In the genomic region with DNA sequence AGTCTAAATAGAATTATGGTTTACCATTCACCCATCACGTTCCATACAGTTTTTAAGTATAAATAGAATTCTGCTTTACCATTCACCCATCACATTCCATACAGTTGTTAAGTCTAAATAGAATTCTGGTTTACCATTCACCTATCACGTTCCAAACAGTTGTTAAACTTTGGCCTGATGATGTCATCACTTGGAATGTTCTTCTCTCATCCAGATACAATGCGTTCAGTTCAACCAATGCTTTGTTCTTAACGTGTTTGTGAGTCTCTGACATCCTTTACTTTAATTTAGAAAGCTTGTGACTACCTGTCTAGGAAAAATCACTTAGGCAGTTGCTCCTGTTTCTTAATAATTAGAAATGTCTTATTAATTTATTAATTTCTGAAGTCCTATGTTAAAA, we compare ENCODE assay signal across 15 cellular contexts.
DNase-seq lines count a peak whose midpoint lies in the region; ATAC-seq, FAIRE-seq and TF ChIP-seq lines count a peak whose summit lies in the region.
"Had no signal": no experiment of that assay in that cellular context is flagged by ENCODE, and none has a peak within 500 bp of the region (broad histone marks: within the 10 kb centered on the region; RNA-seq: fewer than 3 reads in every experiment).

No MANE protein-coding gene starts in this region.

- no peak for ATAC-seq in PC-3
- ATAC-seq: gastrocnemius medialis had no signal

- DNase-seq in D721Med (ENCODE audit: insufficient read length, low spot score): no peak
- peak; percentile 70 for DNase-seq in PC-3
- peak; percentile 79 for DNase-seq in epithelial cell of esophagus (ENCODE audit: low read depth)
- DNase-seq in GM13976 (ENCODE audit: low spot score): no peak
- DNase-seq in NCI-H1930 (lab: John Stamatoyannopoulos, UW): no peak
- no peak for DNase-seq in cortex of kidney (lab: John Stamatoyannopoulos, UW)
- DNase-seq in activated CD8-positive, alpha-beta memory T cell treated with anti-CD3 and anti-CD28 coated beads, Interleukin-2, amount 50 U/mL, for 48 hours: no peak
- DNase-seq: activated T-cell treated with anti-CD3 and anti-CD28 coated beads, Interleukin-2, amount 50 U/mL, for 48 hours; gastrocnemius medialis; NCI-H2081; NCI-H748 treated with DMSO at 0.1 percent for 48 hours; SHP77 had no signal

- BruUV-seq in PC-3 (replicated peaks; lab: Mats Ljungman, UMichigan): no TSS peak

- no peak for TF ChIP-seq CTCF in D721Med (IDR thresholded peaks at IDR 0.05; ENCODE audit: insufficient read depth, missing control alignments)
- TF ChIP-seq CTCF in PC-3 (conservative IDR thresholded peaks at IDR 0.05; ENCODE audit: low read depth, low read length): no peak
- TF ChIP-seq CTCF in epithelial cell of esophagus (IDR thresholded peaks at IDR 0.05; ENCODE audit: insufficient read depth, low read depth, low read length, missing control alignments): no peak
- TF ChIP-seq CTCF in liver (IDR thresholded peaks at IDR 0.05; ENCODE audit: low read depth, low read length, missing input control): no peak
- TF ChIP-seq CTCF in GM13976 (IDR thresholded peaks at IDR 0.05; ENCODE audit: borderline replicate concordance, control extremely low read depth, extremely low read depth, insufficient read depth, missing control alignments): no peak

- H3F3A ChIP-seq in PC-3 (ENCODE audit: low read length, unreplicated experiment): peaks cover 5% of the 10 kb centered on the region

- H3K4me2 ChIP-seq in PC-3 (ENCODE audit: low read length): no peak overlapping the region

- intact Hi-C loops in PC-3 (cut with micrococcal nuclease): no loop called here

- peak; percentile 16 for FAIRE-seq in D721Med (lab: Jason Lieb, UNC)
- FAIRE-seq: H1 had no signal

- H3K36me3 ChIP-seq in PC-3 (ENCODE audit: low read depth, low read length) (no peaks in the 10 kb centered on the region), liver (ENCODE audit: control insufficient read depth in 4 of 4, insufficient read depth in 3 of 4, low read depth in 1 of 4, low read length in 3 of 4) (no peaks in the 10 kb centered on the region)
- H3K36me3 ChIP-seq: gastrocnemius medialis had no signal

- H3K27me3 ChIP-seq in PC-3 (ENCODE audit: low read length): no peaks in the 10 kb centered on the region
- no peaks in the 10 kb centered on the region for H3K27me3 ChIP-seq in liver (ENCODE audit: control insufficient read depth in 4 of 4, insufficient read depth in 4 of 4, low read length in 3 of 4)
- H3K27me3 ChIP-seq: gastrocnemius medialis had no signal

- no peaks in the 10 kb centered on the region for H4K20me1 ChIP-seq in PC-3 (ENCODE audit: low read length)

- H3K9me3 ChIP-seq in PC-3 (ENCODE audit: low read length) (no peaks in the 10 kb centered on the region), liver (ENCODE audit: control insufficient read depth in 4 of 4, low read length in 3 of 4) (no peaks in the 10 kb centered on the region)
- H3K9me3 ChIP-seq: gastrocnemius medialis had no signal

- no peak overlapping the region for H3K4me3 ChIP-seq in PC-3 (ENCODE audit: low read length)
- no peak overlapping the region for H3K4me3 ChIP-seq in epithelial cell of esophagus (ENCODE audit: low read length)
- no peak overlapping the region for H3K4me3 ChIP-seq in liver (ENCODE audit: low read depth in 1 of 3, low read length in 3 of 3)
- H3K4me3 ChIP-seq: gastrocnemius medialis had no signal

- peak overlapping the region; percentile 86 for H3K27ac ChIP-seq in PC-3 (ENCODE audit: low read length)
- no peak overlapping the region for H3K27ac ChIP-seq in liver (ENCODE audit: low read depth in 1 of 2, low read length in 2 of 2)
- H3K27ac ChIP-seq: gastrocnemius medialis, parathyroid adenoma had no signal

- no peak overlapping the region for H2AFZ ChIP-seq in PC-3 (ENCODE audit: low read length)
- H2AFZ ChIP-seq: parathyroid adenoma had no signal

- WGBS in liver: 45% methylated on average over 4 of the region's 4 CpGs

- POLR2A ChIA-PET in PC-3 (lab: Charles Lee; ENCODE audit: unreplicated experiment): no interaction called here

- H3K4me1 ChIP-seq in PC-3 (ENCODE audit: insufficient read depth, low read length) (peaks cover 55% of the 10 kb centered on the region), liver (ENCODE audit: control insufficient read depth in 4 of 4, insufficient read depth in 4 of 4, low read length in 3 of 4) (no peaks in the 10 kb centered on the region)
- H3K4me1 ChIP-seq: gastrocnemius medialis, parathyroid adenoma had no signal

- CTCF ChIA-PET in PC-3 (lab: Charles Lee): no interaction called here

- no peaks in the 10 kb centered on the region for H3K9me2 ChIP-seq in PC-3 (replicated peaks; ENCODE audit: low read length)

- no peaks in the 10 kb centered on the region for H3K79me2 ChIP-seq in PC-3 (ENCODE audit: low read length)
- H3K79me2 ChIP-seq: parathyroid adenoma had no signal

- H3K9ac ChIP-seq in PC-3 (ENCODE audit: low read length) (peak overlapping the region; percentile 11; the same call in 1 of the 2 replicates), liver (ENCODE audit: low read depth in 1 of 2, low read length in 2 of 2) (no peak overlapping the region)
- H3K9ac ChIP-seq: parathyroid adenoma had no signal

- no peak for TF ChIP-seq RAD21 in liver (IDR thresholded peaks at IDR 0.05)

- in situ Hi-C loops in GM13976 (cut with MboI; ENCODE audit: low sequenced_read_pairs, unreplicated experiment): no loop called here

TF ChIP-seq in liver, 16 proteins besides CTCF, POLR2A, EP300 and RAD21:
- TF ChIP-seq, protein P1, sequence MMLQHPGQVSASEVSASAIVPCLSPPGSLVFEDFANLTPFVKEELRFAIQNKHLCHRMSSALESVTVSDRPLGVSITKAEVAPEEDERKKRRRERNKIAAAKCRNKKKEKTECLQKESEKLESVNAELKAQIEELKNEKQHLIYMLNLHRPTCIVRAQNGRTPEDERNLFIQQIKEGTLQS (IDR thresholded peaks at IDR 0.05): peak; percentile 66
- TF ChIP-seq, protein P2, sequence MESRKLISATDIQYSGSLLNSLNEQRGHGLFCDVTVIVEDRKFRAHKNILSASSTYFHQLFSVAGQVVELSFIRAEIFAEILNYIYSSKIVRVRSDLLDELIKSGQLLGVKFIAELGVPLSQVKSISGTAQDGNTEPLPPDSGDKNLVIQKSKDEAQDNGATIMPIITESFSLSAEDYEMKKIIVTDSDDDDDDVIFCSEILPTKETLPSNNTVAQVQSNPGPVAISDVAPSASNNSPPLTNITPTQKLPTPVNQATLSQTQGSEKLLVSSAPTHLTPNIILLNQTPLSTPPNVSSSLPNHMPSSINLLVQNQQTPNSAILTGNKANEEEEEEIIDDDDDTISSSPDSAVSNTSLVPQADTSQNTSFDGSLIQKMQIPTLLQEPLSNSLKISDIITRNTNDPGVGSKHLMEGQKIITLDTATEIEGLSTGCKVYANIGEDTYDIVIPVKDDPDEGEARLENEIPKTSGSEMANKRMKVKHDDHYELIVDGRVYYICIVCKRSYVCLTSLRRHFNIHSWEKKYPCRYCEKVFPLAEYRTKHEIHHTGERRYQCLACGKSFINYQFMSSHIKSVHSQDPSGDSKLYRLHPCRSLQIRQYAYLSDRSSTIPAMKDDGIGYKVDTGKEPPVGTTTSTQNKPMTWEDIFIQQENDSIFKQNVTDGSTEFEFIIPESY (IDR thresholded peaks at IDR 0.05): peak; percentile 15
- TF ChIP-seq FOXA2 (IDR thresholded peaks at IDR 0.05) (no peak), HNF4G (IDR thresholded peaks at IDR 0.05) (no peak), FOXA1 (IDR thresholded peaks at IDR 0.05) (no peak), HNF4A (conservative IDR thresholded peaks at IDR 0.05) (peak; percentile 72), REST (IDR thresholded peaks at IDR 0.05) (no peak), TAF1 (conservative IDR thresholded peaks at IDR 0.05) (no peak), EGR1 (IDR thresholded peaks at IDR 0.05; ENCODE audit: low read depth in 2 of 2) (no peak), YY1 (IDR thresholded peaks at IDR 0.05) (no peak), JUND (IDR thresholded peaks at IDR 0.05) (peak; percentile 76 to 83), GABPA (IDR thresholded peaks at IDR 0.05 in 1 of 2, conservative IDR thresholded peaks at IDR 0.05 in 1 of 2) (no peak), RXRA (IDR thresholded peaks at IDR 0.05) (peak in 1 of 2 donors; percentile 24), NR2F2 (IDR thresholded peaks at IDR 0.05) (no peak), SP1 (IDR thresholded peaks at IDR 0.05) (no peak)
- TF ChIP-seq, protein P3, sequence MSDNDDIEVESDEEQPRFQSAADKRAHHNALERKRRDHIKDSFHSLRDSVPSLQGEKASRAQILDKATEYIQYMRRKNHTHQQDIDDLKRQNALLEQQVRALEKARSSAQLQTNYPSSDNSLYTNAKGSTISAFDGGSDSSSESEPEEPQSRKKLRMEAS (IDR thresholded peaks at IDR 0.05): peak; percentile 14

Comparison
In these comparisons a context has a peak if more than half of its experiments do, and no peak if none do; other contexts are left out.
1. DNase-seq: peak in PC-3 (single experiment) and epithelial cell of esophagus (single experiment); none in D721Med (single experiment), GM13976 (single experiment), NCI-H1930 (0 of 2), cortex of kidney (single experiment) and activated CD8-positive, alpha-beta memory T cell treated with anti-CD3 and anti-CD28 coated beads, Interleukin-2, amount 50 U/mL, for 48 hours (single experiment).